Comparison of ENCODE assay signal across 1 cellular context in genomic region chr21:37458669-37459276, GRCh38.
TF ChIP-seq lines count a peak whose summit lies in the region.

No MANE protein-coding gene starts in this region.

TF ChIP-seq in IMR-90, 13 proteins besides CTCF, POLR2A, EP300 and RAD21 (continued from another document):
- TF ChIP-seq FOS (IDR thresholded peaks at IDR 0.05; ENCODE audit: low read depth, low read length), result no peak
- TF ChIP-seq MXI1 (IDR thresholded peaks at IDR 0.05; ENCODE audit: borderline replicate concordance, low read depth, low read length), result no peak
- TF ChIP-seq CHD1 (IDR thresholded peaks at IDR 0.05; ENCODE audit: low read depth, low read length), result no peak
TF ChIP-seq in IMR-90: peak in this region for 0.
